Comparison of ENCODE assay signal across 8 cellular contexts in genomic region chr16:81096715-81097208, GRCh38. TPM values are rescaled to one million over a fixed set of nuclear protein-coding genes. Genes with fewer than 3 reads are reported as not detected.
DNase-seq lines count a peak whose midpoint lies in the region; ATAC-seq and TF ChIP-seq lines count a peak whose summit lies in the region.

No MANE protein-coding gene starts in this region.

- no peaks in the 10 kb centered on the region for H3K9me3 ChIP-seq in DND-41 (ENCODE audit: insufficient read depth, low read length, severe bottlenecking)
- H3K9me3 ChIP-seq in OCI-LY7 (ENCODE audit: low read length): no peaks in the 10 kb centered on the region
- H3K9me3 ChIP-seq in endodermal cell (ENCODE audit: control insufficient read depth, low read length): no peaks in the 10 kb centered on the region
- H3K9me3 ChIP-seq in trophoblast cell (ENCODE audit: insufficient read depth, low read depth, low read length): no peaks in the 10 kb centered on the region
- no peaks in the 10 kb centered on the region for H3K9me3 ChIP-seq in HAP-1

- H2AK5ac ChIP-seq in trophoblast cell (ENCODE audit: low read length): peak overlapping the region; percentile 65

- no peaks in the 10 kb centered on the region for H3K9me2 ChIP-seq in OCI-LY7 (ENCODE audit: insufficient read depth, low read length)

- peak overlapping the region; percentile 76 for H3K4me3 Mint-ChIP-seq in endodermal cell

- in situ Hi-C loops in HAP-1 (cut with MboI; ENCODE audit: low sequenced_read_pairs): no loop called here

- no peak overlapping the region for H3K18ac ChIP-seq in trophoblast cell (ENCODE audit: low read length)

- H3K36me3 ChIP-seq in DND-41 (ENCODE audit: insufficient read depth, low read length) (no peaks in the 10 kb centered on the region; the same call in 1 of the 2 replicates), OCI-LY7 (ENCODE audit: insufficient read depth, low read length) (peaks cover 3% of the 10 kb centered on the region; the same call in 1 of the 2 replicates), endodermal cell (ENCODE audit: control insufficient read depth, insufficient read depth, low read length) (peaks cover 19% of the 10 kb centered on the region), trophoblast cell (ENCODE audit: control insufficient read depth in 1 of 2, insufficient read depth in 2 of 2, low read length in 2 of 2) (no peaks in the 10 kb centered on the region), HAP-1 (replicated peaks) (peaks cover 16% of the 10 kb centered on the region; the same call in 1 of the 2 replicates)

- peak overlapping the region; percentile 23 for H2BK120ac ChIP-seq in trophoblast cell (ENCODE audit: insufficient read depth, low read length, poor library complexity)

- peak overlapping the region; percentile 11 for H3K27ac Mint-ChIP-seq in endodermal cell

- TF ChIP-seq CTCF in DND-41 (IDR thresholded peaks at IDR 0.05; ENCODE audit: borderline replicate concordance, extremely low read depth, low read length, poor library complexity, severe bottlenecking) (no peak), OCI-LY7 (conservative IDR thresholded peaks at IDR 0.05; ENCODE audit: low read length) (no peak), endodermal cell (conservative IDR thresholded peaks at IDR 0.05) (no peak)

- H4K20me1 ChIP-seq in DND-41 (ENCODE audit: insufficient read depth, low read length) (0 out of 2 replicates have a peak, but pooled peaks cover 3% of the 10 kb centered on the region), OCI-LY7 (ENCODE audit: insufficient read depth, low read length) (no peaks in the 10 kb centered on the region)

- H3K4me1 ChIP-seq in DND-41 (ENCODE audit: insufficient read depth, low read length) (peaks cover 19% of the 10 kb centered on the region), OCI-LY7 (ENCODE audit: insufficient read depth, low read length, poor library complexity, severe bottlenecking) (peaks cover 23% of the 10 kb centered on the region), endodermal cell (ENCODE audit: control insufficient read depth, insufficient read depth, low read length) (no peaks in the 10 kb centered on the region), trophoblast cell (ENCODE audit: control insufficient read depth in 1 of 2, insufficient read depth in 2 of 2, low read length in 2 of 2) (peaks cover 5 to 8% of the 10 kb centered on the region in 2 experiments), HAP-1 (peaks cover 9% of the 10 kb centered on the region; the same call in 1 of the 2 replicates)

- H3K23ac ChIP-seq in trophoblast cell (ENCODE audit: low read length): no peak overlapping the region

- DNase-seq in DND-41 (no peak), OCI-LY7 (ENCODE audit: low spot score) (no peak), endodermal cell (no peak), trophoblast cell (no peak), LoVo (ENCODE audit: low spot score) (no peak), HAP-1 (ENCODE audit: low spot score in 2 of 2) (no peak), HT-29 (ENCODE audit: low spot score) (no peak), NCI-H187 (lab: John Stamatoyannopoulos, UW) (no peak)

- peak overlapping the region; percentile 90 for H2AFZ ChIP-seq in DND-41 (ENCODE audit: low read depth, low read length)
- peak overlapping the region; percentile 75; the same call in 1 of the 2 replicates for H2AFZ ChIP-seq in OCI-LY7 (ENCODE audit: low read length)
- peak overlapping the region; percentile 23 for H2AFZ ChIP-seq in trophoblast cell (ENCODE audit: insufficient read depth, low read length, poor library complexity)

- peaks cover 4% of the 10 kb centered on the region for H3K4me1 Mint-ChIP-seq in endodermal cell

- H3K4me2 ChIP-seq in DND-41 (ENCODE audit: insufficient read depth, low read length) (peak overlapping the region; percentile 94), OCI-LY7 (ENCODE audit: low read length) (peak overlapping the region; percentile 44), trophoblast cell (ENCODE audit: low read length) (peak overlapping the region; percentile 97)

- H3K79me2 ChIP-seq in DND-41 (ENCODE audit: insufficient read depth, low read length): peaks cover 37% of the 10 kb centered on the region
- H3K79me2 ChIP-seq in OCI-LY7 (ENCODE audit: insufficient read depth, low read depth, low read length): peaks cover 22% of the 10 kb centered on the region; the same call in 1 of the 2 replicates
- peaks cover 6% of the 10 kb centered on the region for H3K79me2 ChIP-seq in trophoblast cell (ENCODE audit: control insufficient read depth, insufficient read depth, low read length, poor library complexity)

- peaks cover 3% of the 10 kb centered on the region for H3K79me1 ChIP-seq in trophoblast cell (ENCODE audit: low read length)

- POLR2A ChIA-PET in OCI-LY7 (lab: Charles Lee): interaction anchor here (1.1 kb wide), 1 partner anchor 618 kb away, joined by 3 read pairs; no protein-coding TSS in a partner anchor

- no peaks in the 10 kb centered on the region for H3K9me3 Mint-ChIP-seq in endodermal cell

- peak overlapping the region; percentile 35 for H4K12ac ChIP-seq in trophoblast cell (ENCODE audit: low read depth, low read length)

- H3K27me3 Mint-ChIP-seq in endodermal cell (ENCODE audit: insufficient read depth): no peaks in the 10 kb centered on the region

- intact Hi-C loops in OCI-LY7 (cut with micrococcal nuclease; ENCODE audit: unreplicated experiment): loop anchor here (1.0 to 10.0 kb wide), 3 partner anchors 61 to 218 kb away; partner anchors contain the start of genes ATMIN, CMC2 and GAN

- 60% methylated on average over 5 to 8 of the region's 8 CpGs for WGBS in endodermal cell (ENCODE audit: insufficient coverage in 1 of 2, insufficient read length in 1 of 2), 2 experiments
- WGBS in trophoblast cell (ENCODE audit: extremely low coverage, insufficient coverage, insufficient read length): no CpG with 5 or more reads among the region's 8 CpGs

- CTCF ChIA-PET in OCI-LY7 (lab: Charles Lee; ENCODE audit: unreplicated experiment): no interaction called here

- H3K27ac ChIP-seq in DND-41 (ENCODE audit: low read length) (peak overlapping the region; percentile 64), OCI-LY7 (ENCODE audit: low read depth, low read length, poor library complexity, severe bottlenecking) (no peak overlapping the region), endodermal cell (ENCODE audit: low read depth, low read length) (no peak overlapping the region), trophoblast cell (ENCODE audit: low read depth, low read length) (no peak overlapping the region)

- H3K36me3 Mint-ChIP-seq in endodermal cell (ENCODE audit: low read depth): peaks cover 8% of the 10 kb centered on the region

- H3K9ac ChIP-seq in DND-41 (ENCODE audit: low read depth, low read length): peak overlapping the region; percentile 19; the same call in 1 of the 2 replicates
- H3K9ac ChIP-seq in endodermal cell (ENCODE audit: extremely low read depth, low read length, poor library complexity, severe bottlenecking): no peak overlapping the region
- H3K9ac ChIP-seq in trophoblast cell (ENCODE audit: low read length): no peak overlapping the region

- peak overlapping the region; percentile 50 for H4K8ac ChIP-seq in trophoblast cell (ENCODE audit: low read depth, low read length)

- H2BK5ac ChIP-seq in trophoblast cell (ENCODE audit: low read depth, low read length, poor library complexity): peak overlapping the region; percentile 7

- peak overlapping the region; percentile 23 for H4K91ac ChIP-seq in trophoblast cell (ENCODE audit: low read depth, low read length)

- H2BK12ac ChIP-seq in trophoblast cell (ENCODE audit: low read length): no peak overlapping the region

- H3K4me3 ChIP-seq in DND-41 (ENCODE audit: low read depth in 1 of 2, low read length in 2 of 2) (peak overlapping the region in 1 of 2 experiments; percentile 52; a peak in 2 of 4 replicates), OCI-LY7 (ENCODE audit: low read depth, low read length, poor library complexity, severe bottlenecking) (peak overlapping the region; percentile 6), endodermal cell (ENCODE audit: low read length) (peak overlapping the region; percentile 65), trophoblast cell (ENCODE audit: low read depth, low read length) (no peak overlapping the region), HAP-1 (no peak overlapping the region)

- ATAC-seq in DND-41 (ENCODE audit: insufficient read depth, low read depth): no peak

- no peak overlapping the region for H3K14ac ChIP-seq in trophoblast cell (ENCODE audit: low read length)

- H3K27me3 ChIP-seq in DND-41 (ENCODE audit: insufficient read depth, low read length, poor library complexity): no peaks in the 10 kb centered on the region
- no peaks in the 10 kb centered on the region for H3K27me3 ChIP-seq in endodermal cell (ENCODE audit: control insufficient read depth, insufficient read depth, low read length, poor library complexity, severe bottlenecking)
- no peaks in the 10 kb centered on the region for H3K27me3 ChIP-seq in trophoblast cell (ENCODE audit: insufficient read depth, low read length)
- H3K27me3 ChIP-seq in HAP-1 (ENCODE audit: low read depth): no peaks in the 10 kb centered on the region

- no peak overlapping the region for H3K4ac ChIP-seq in trophoblast cell (ENCODE audit: low read depth, low read length)

- BruUV-seq in OCI-LY7 (replicated peaks; lab: Mats Ljungman, UMichigan): no TSS peak

RNA-seq across cellular contexts. Expression of gene GCSH, which starts 0.6 kb away (rescaled TPM):
- total RNA-seq in OCI-LY7 (2014; rRNA removed; shearing (Covaris generic)): 11.7 and 23.4 TPM in 2 replicates
- total RNA-seq in OCI-LY7 (2022): 32.0 and 42.5 TPM in 2 replicates
- total RNA-seq in endodermal cell: 100 to 1,000 TPM; 109 to 118 TPM
- 96.8 TPM for polyA plus RNA-seq in endodermal cell (2013, experiment 1 of 2)
- polyA plus RNA-seq in endodermal cell (2013, experiment 2 of 2): 109 TPM
- polyA plus RNA-seq in trophoblast cell (2013): 93.4 and 99.0 TPM in 2 replicates
- 30.8 and 35.2 TPM in 2 replicates for total RNA-seq in HT-29 (2014; rRNA removed; shearing (Covaris generic))

RNA-seq across cellular contexts. Expression of gene C16orf46, which starts 19.7 kb away (rescaled TPM):
- total RNA-seq in OCI-LY7 (2014; rRNA removed; shearing (Covaris generic)): 0.69 and 1.6 TPM in 2 replicates
- total RNA-seq in OCI-LY7 (2022) (0.81 and 1.2 TPM in 2 replicates), endodermal cell (1 to 10 TPM; 2.9 to 3.9 TPM)
- polyA plus RNA-seq in endodermal cell (2013, experiment 1 of 2): 3.2 TPM
- polyA plus RNA-seq in endodermal cell (2013, experiment 2 of 2): 2.9 TPM
- 2.0 and 2.7 TPM in 2 replicates for polyA plus RNA-seq in trophoblast cell (2013)
- 2.4 TPM in 1 of 2 replicates, not detected in the other for total RNA-seq in HT-29 (2014; rRNA removed; shearing (Covaris generic))

Comparison
In these comparisons a context has a peak if more than half of its experiments do, and no peak if none do; other contexts are left out.
1. H2AFZ ChIP-seq: peak in every context shown above with its lines; median percentile 90 in DND-41; 75 in OCI-LY7; 23 in trophoblast cell.
2. H3K4me2 ChIP-seq: peak in every context shown above with its lines; median percentile 97 in trophoblast cell; 94 in DND-41; 44 in OCI-LY7.
3. H3K4me3 ChIP-seq: peak in OCI-LY7 (single experiment) and endodermal cell (single experiment); none in trophoblast cell (single experiment) and HAP-1 (single experiment).